Comparison of ENCODE assay signal across 20 cellular contexts in the genomic region with DNA sequence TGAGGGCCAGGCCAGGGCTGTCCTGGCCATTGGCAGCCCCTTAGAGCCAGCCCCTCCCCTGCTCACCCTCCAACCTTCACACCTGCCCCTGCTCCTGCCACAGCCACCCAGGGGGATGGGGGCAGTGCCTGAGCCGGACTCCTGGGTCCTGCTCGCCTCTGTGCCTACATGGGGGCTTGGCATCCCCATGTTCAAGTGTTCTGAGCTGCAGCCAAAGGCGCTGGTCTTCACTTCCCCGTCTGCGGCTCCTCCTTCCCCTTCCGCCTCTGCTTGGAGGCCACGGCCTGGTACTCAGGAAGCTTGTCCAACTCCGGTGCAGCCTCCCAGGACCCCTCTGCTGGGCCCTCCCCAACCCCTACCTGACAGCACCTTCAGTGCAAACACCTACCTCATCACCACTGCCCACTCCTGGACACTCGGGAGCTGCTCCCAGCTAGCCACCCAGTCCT. TPM values are rescaled to one million over a fixed set of nuclear protein-coding genes. Genes with fewer than 3 reads are reported as not detected.
A peak's percentile ranks its signal among the peaks of the same experiment; 100 is the strongest.
DNase-seq lines count a peak whose midpoint lies in the region; TF ChIP-seq lines count a peak whose summit lies in the region.
"Had no signal": no experiment of that assay in that cellular context is flagged by ENCODE, and none has a peak within 500 bp of the region (broad histone marks: within the 10 kb centered on the region; RNA-seq: fewer than 3 reads in every experiment).

No MANE protein-coding gene starts in this region.

- no peaks in the 10 kb centered on the region for H3K27me3 Mint-ChIP-seq in dendritic cell treated with granulocyte-macrophage colony-stimulating factor and Interleukin-4, amounts not matched to agents 40 ng/mL and 50 ng/mL, for 4 days
- H3K27me3 Mint-ChIP-seq in type B pancreatic cell (no peaks in the 10 kb centered on the region), endodermal cell (ENCODE audit: insufficient read depth) (no peaks in the 10 kb centered on the region)
- H3K27me3 Mint-ChIP-seq: activated naive CD8-positive, alpha-beta T cell treated with anti-CD3 and anti-CD28 coated beads, Interleukin-2, amount 10 ng/mL, durations not matched to agents 7 days and 5 days had no signal

- WGBS in endodermal cell (ENCODE audit: insufficient coverage in 1 of 2, insufficient read length in 1 of 2), 2 experiments, result 93 to 95% methylated on average over 4 to 9 of the region's 9 CpGs

- no peak overlapping the region for H3K4me3 ChIP-seq in endodermal cell (ENCODE audit: low read length)
- H3K4me3 ChIP-seq: body of pancreas, GM12878, MG63, ovary, right lobe of liver, tibial artery had no signal

- no peak overlapping the region for H3K27ac ChIP-seq in endodermal cell (ENCODE audit: low read depth, low read length)
- H3K27ac ChIP-seq: 22Rv1, body of pancreas, ovary, right lobe of liver, tibial artery had no signal

- no peak overlapping the region for H3K9ac ChIP-seq in endodermal cell (ENCODE audit: extremely low read depth, low read length, poor library complexity, severe bottlenecking)

- intact Hi-C loops in dendritic cell treated with granulocyte-macrophage colony-stimulating factor and Interleukin-4, amounts not matched to agents 40 ng/mL and 50 ng/mL, for 4 days (cut with micrococcal nuclease), result loop anchor here (2.0 kb wide), 1 partner anchor 35 kb away; a partner anchor contains a TSS

- H3K4me1 Mint-ChIP-seq in dendritic cell treated with granulocyte-macrophage colony-stimulating factor and Interleukin-4, amounts not matched to agents 40 ng/mL and 50 ng/mL, for 4 days (ENCODE audit: low read depth), result peaks cover 70% of the 10 kb centered on the region
- H3K4me1 Mint-ChIP-seq in type B pancreatic cell (ENCODE audit: unreplicated experiment) (peaks cover 6% of the 10 kb centered on the region), endodermal cell (no peaks in the 10 kb centered on the region)

- no peaks in the 10 kb centered on the region for H3K9me3 Mint-ChIP-seq in dendritic cell treated with granulocyte-macrophage colony-stimulating factor and Interleukin-4, amounts not matched to agents 40 ng/mL and 50 ng/mL, for 4 days
- no peaks in the 10 kb centered on the region for H3K9me3 Mint-ChIP-seq in type B pancreatic cell
- H3K9me3 Mint-ChIP-seq in endodermal cell, result peaks cover 1% of the 10 kb centered on the region
- H3K9me3 Mint-ChIP-seq: activated naive CD8-positive, alpha-beta T cell treated with anti-CD3 and anti-CD28 coated beads, Interleukin-2, amount 10 ng/mL, durations not matched to agents 7 days and 5 days; activated T-helper 1 cell treated with anti-CD3 and anti-CD28 coated beads, Interleukin-12 subunit alpha, Interleukin-12 subunit beta, Interleukin-2, Interleukin-4 antibody, amounts not matched to agents 30 ng/mL and 10 ng/mL and 1 ng/mL, durations not matched to agents 14 hours and 24 hours and 36 hours; stimulated activated naive B cell treated with anti-CD40 and anti-IgM and Interleukin-4, amounts not matched to agents 10 μg/mL and 1 μg/mL and 100 μg/mL, for 72 hours had no signal

- H3K36me3 ChIP-seq in endodermal cell (ENCODE audit: control insufficient read depth, insufficient read depth, low read length), result no peaks in the 10 kb centered on the region
- H3K36me3 ChIP-seq: ovary, right lobe of liver had no signal

- no peaks in the 10 kb centered on the region for H3K4me1 ChIP-seq in endodermal cell (ENCODE audit: control insufficient read depth, insufficient read depth, low read length)

- peak overlapping the region; percentile 83 for H3K27ac Mint-ChIP-seq in dendritic cell treated with granulocyte-macrophage colony-stimulating factor and Interleukin-4, amounts not matched to agents 40 ng/mL and 50 ng/mL, for 4 days
- H3K27ac Mint-ChIP-seq in type B pancreatic cell, result no peak overlapping the region
- H3K27ac Mint-ChIP-seq in endodermal cell, result no peak overlapping the region
- H3K27ac Mint-ChIP-seq: activated naive CD8-positive, alpha-beta T cell treated with anti-CD3 and anti-CD28 coated beads, Interleukin-2, amount 10 ng/mL, durations not matched to agents 7 days and 5 days; activated T-helper 1 cell treated with anti-CD3 and anti-CD28 coated beads, Interleukin-12 subunit alpha, Interleukin-12 subunit beta, Interleukin-2, Interleukin-4 antibody, amounts not matched to agents 30 ng/mL and 10 ng/mL and 1 ng/mL, durations not matched to agents 14 hours and 24 hours and 36 hours; stimulated activated naive B cell treated with anti-CD40 and anti-IgM and Interleukin-4, amounts not matched to agents 10 μg/mL and 1 μg/mL and 100 μg/mL, for 72 hours had no signal

- H3K27me3 ChIP-seq in endodermal cell (ENCODE audit: control insufficient read depth, insufficient read depth, low read length, poor library complexity, severe bottlenecking), result no peaks in the 10 kb centered on the region
- H3K27me3 ChIP-seq: body of pancreas, MG63, ovary, right lobe of liver had no signal

- H3K9me3 ChIP-seq in endodermal cell (ENCODE audit: control insufficient read depth, low read length), result no peaks in the 10 kb centered on the region
- H3K9me3 ChIP-seq: body of pancreas, MG63, ovary, right lobe of liver, tibial artery had no signal

- H3K36me3 Mint-ChIP-seq in dendritic cell treated with granulocyte-macrophage colony-stimulating factor and Interleukin-4, amounts not matched to agents 40 ng/mL and 50 ng/mL, for 4 days (ENCODE audit: low read depth), result peaks cover 88% of the 10 kb centered on the region
- no peaks in the 10 kb centered on the region for H3K36me3 Mint-ChIP-seq in type B pancreatic cell
- H3K36me3 Mint-ChIP-seq in endodermal cell (ENCODE audit: low read depth), result no peaks in the 10 kb centered on the region
- H3K36me3 Mint-ChIP-seq: activated naive CD8-positive, alpha-beta T cell treated with anti-CD3 and anti-CD28 coated beads, Interleukin-2, amount 10 ng/mL, durations not matched to agents 7 days and 5 days had no signal

- peak overlapping the region; percentile 57 for H3K4me3 Mint-ChIP-seq in dendritic cell treated with granulocyte-macrophage colony-stimulating factor and Interleukin-4, amounts not matched to agents 40 ng/mL and 50 ng/mL, for 4 days
- H3K4me3 Mint-ChIP-seq in type B pancreatic cell (peak overlapping the region; percentile 51), endodermal cell (no peak overlapping the region)
- H3K4me3 Mint-ChIP-seq: activated naive CD8-positive, alpha-beta T cell treated with anti-CD3 and anti-CD28 coated beads, Interleukin-2, amount 10 ng/mL, durations not matched to agents 7 days and 5 days had no signal

- peak; percentile 15 for DNase-seq in SKM-1 treated with dmso at 0.1 percent for 144 hours (lab: John Stamatoyannopoulos, UW; ENCODE audit: unreplicated experiment)
- no peak for DNase-seq in SKM-1 (lab: John Stamatoyannopoulos, UW; ENCODE audit: unreplicated experiment)
- peak; percentile 46 for DNase-seq in NOMO-1 treated with dmso at 0.1 percent for 144 hours (lab: John Stamatoyannopoulos, UW; ENCODE audit: unreplicated experiment)
- no peak for DNase-seq in type B pancreatic cell (ENCODE audit: extremely low spot score, unreplicated experiment)
- no peak for DNase-seq in GM03348 (ENCODE audit: low spot score)
- no peak for DNase-seq in endodermal cell
- no peak for DNase-seq in mesenteric fat pad (ENCODE audit: low spot score)
- DNase-seq: activated naive CD8-positive, alpha-beta T cell treated with anti-CD3 and anti-CD28 coated beads, Interleukin-2, amount 10 ng/mL, durations not matched to agents 7 days and 5 days; body of pancreas; MG63; NCI-H2029; NK-92 treated with Interleukin-12 subunit alpha and Interleukin-12 subunit beta, amount 100 ng/mL, for 24 hours; right lobe of liver; stimulated activated naive B cell treated with anti-CD40 and anti-IgM and Interleukin-4, amounts not matched to agents 10 μg/mL and 1 μg/mL and 100 μg/mL, for 72 hours; tibial artery had no signal

- no peak for TF ChIP-seq CTCF in type B pancreatic cell (conservative IDR thresholded peaks at IDR 0.05)
- no peak for TF ChIP-seq CTCF in endodermal cell (conservative IDR thresholded peaks at IDR 0.05)

RNA-seq across cellular contexts. Expression of a gene that starts 2.3 kb away (rescaled TPM):
- total RNA-seq in type B pancreatic cell (ENCODE audit: low replicate concordance) (10.4 and 14.0 TPM in 2 replicates), endodermal cell (10 to 100 TPM; 12.6 to 20.1 TPM), mesenteric fat pad (22.6 TPM)
- polyA plus RNA-seq in endodermal cell (2013, experiment 1 of 2), result 10.9 TPM
- 9.2 TPM for polyA plus RNA-seq in endodermal cell (2013, experiment 2 of 2)

RNA-seq across cellular contexts. Expression of a gene that starts 7.7 kb away (rescaled TPM):
- 2.0 and 2.6 TPM in 2 replicates for total RNA-seq in type B pancreatic cell (ENCODE audit: low replicate concordance)
- total RNA-seq in endodermal cell, result 1 to 10 TPM in 1 of 2 donors, under 1 TPM in 1; 0.35 to 1.5 TPM
- polyA plus RNA-seq in endodermal cell (2013, experiment 1 of 2), result 0.57 TPM
- 0.21 TPM for polyA plus RNA-seq in endodermal cell (2013, experiment 2 of 2)
- 4.3 TPM for total RNA-seq in mesenteric fat pad

RNA-seq across cellular contexts. Expression of a gene that starts 34.2 kb away (rescaled TPM):
- total RNA-seq in type B pancreatic cell (ENCODE audit: low replicate concordance) (14.4 and 15.7 TPM in 2 replicates), endodermal cell (10 to 100 TPM; 18.0 to 18.7 TPM), mesenteric fat pad (6.3 TPM)
- polyA plus RNA-seq in endodermal cell (2013, experiment 1 of 2), result 14.5 TPM
- 13.5 TPM for polyA plus RNA-seq in endodermal cell (2013, experiment 2 of 2)

RNA-seq across cellular contexts. Expression of a gene that starts 38.5 kb away (rescaled TPM):
- total RNA-seq in type B pancreatic cell (ENCODE audit: low replicate concordance) (29.2 and 56.2 TPM in 2 replicates), endodermal cell (10 to 100 TPM; 37.2 to 38.6 TPM), mesenteric fat pad (11.0 TPM)
- 48.0 TPM for polyA plus RNA-seq in endodermal cell (2013, experiment 1 of 2)
- polyA plus RNA-seq in endodermal cell (2013, experiment 2 of 2), result 42.4 TPM

RNA-seq across cellular contexts. Expression of a gene that starts 44.6 kb away (rescaled TPM):
- 49.4 and 77.9 TPM in 2 replicates for total RNA-seq in type B pancreatic cell (ENCODE audit: low replicate concordance)
- 10 to 100 TPM; 76.6 to 83.1 TPM for total RNA-seq in endodermal cell
- polyA plus RNA-seq in endodermal cell (2013, experiment 1 of 2), result 62.8 TPM
- 58.4 TPM for polyA plus RNA-seq in endodermal cell (2013, experiment 2 of 2)
- 43.6 TPM for total RNA-seq in mesenteric fat pad

Comparison
In these comparisons a context has a peak if more than half of its experiments do, and no peak if none do; other contexts are left out.
1. DNase-seq: peak in SKM-1 treated with dmso at 0.1 percent for 144 hours (single experiment) and NOMO-1 treated with dmso at 0.1 percent for 144 hours (single experiment); none in SKM-1 (single experiment), type B pancreatic cell (single experiment), GM03348 (single experiment), endodermal cell (single experiment) and mesenteric fat pad (single experiment).